Comparison of ENCODE assay signal across 8 cellular contexts in genomic region chrX:40090050-40090804, GRCh38. TPM values are rescaled to one million over a fixed set of nuclear protein-coding genes. Genes with fewer than 3 reads are reported as not detected.
DNase-seq lines count a peak whose midpoint lies in the region; ATAC-seq and TF ChIP-seq lines count a peak whose summit lies in the region.

No MANE protein-coding gene starts in this region.

- H3K27me3 ChIP-seq in A673 (replicated peaks; ENCODE audit: insufficient read depth, low read depth, low read length, poor library complexity) = no peaks in the 10 kb centered on the region
- no peaks in the 10 kb centered on the region for H3K27me3 ChIP-seq in effector memory CD4-positive, alpha-beta T cell (replicated peaks; ENCODE audit: control insufficient read depth, insufficient read depth, low read length, poor library complexity, severe bottlenecking)
- H3K27me3 ChIP-seq in muscle layer of colon (ENCODE audit: control insufficient read depth in 1 of 2, insufficient read depth in 2 of 2, low read length in 2 of 2) = peaks cover 9 to 35% of the 10 kb centered on the region in 2 donors
- H3K27me3 ChIP-seq in MM.1S (replicated peaks; ENCODE audit: insufficient read depth, low read length) = no peaks in the 10 kb centered on the region

- H3K4me2 ChIP-seq in MM.1S (ENCODE audit: low read depth, low read length) = no peak overlapping the region

- H3K9me3 Mint-ChIP-seq in IgD-negative memory B cell = peaks cover 0 to 1% (median 0%) of the 10 kb centered on the region in 3 donors

- no peak overlapping the region for H3K9ac ChIP-seq in muscle layer of colon (ENCODE audit: low read length)
- no peak overlapping the region for H3K9ac ChIP-seq in MM.1S (ENCODE audit: low read length)

- H3K4me1 ChIP-seq in A673 (ENCODE audit: insufficient read depth, low read length, poor library complexity, severe bottlenecking) = peaks cover 54% of the 10 kb centered on the region
- H3K4me1 ChIP-seq in effector memory CD4-positive, alpha-beta T cell (ENCODE audit: control insufficient read depth, insufficient read depth, low read length, poor library complexity, severe bottlenecking) = peaks cover 32% of the 10 kb centered on the region
- H3K4me1 ChIP-seq in muscle layer of colon (ENCODE audit: insufficient read depth, low read length) = peaks cover 46% of the 10 kb centered on the region
- H3K4me1 ChIP-seq in MM.1S (ENCODE audit: low read length) = no peaks in the 10 kb centered on the region

- POLR2A ChIA-PET in A673 (lab: Charles Lee; ENCODE audit: low non-redundant PET) = interaction anchor here (1.0 kb wide), 1 partner anchor 79 kb away, joined by 5 read pairs; no protein-coding TSS in a partner anchor

- H3K9me2 ChIP-seq in MM.1S (replicated peaks; ENCODE audit: insufficient read depth, low read length) = no peaks in the 10 kb centered on the region

- no peak overlapping the region for H3K27ac Mint-ChIP-seq in IgD-negative memory B cell

- no peak overlapping the region for H3K27ac ChIP-seq in A673 (ENCODE audit: low read depth, low read length, poor library complexity, severe bottlenecking)
- H3K27ac ChIP-seq in effector memory CD4-positive, alpha-beta T cell (ENCODE audit: insufficient read depth, low read length, poor library complexity, severe bottlenecking) = no peak overlapping the region
- H3K27ac ChIP-seq in muscle layer of colon (ENCODE audit: low read depth, low read length) = peak overlapping the region; percentile 25
- H3K27ac ChIP-seq in MM.1S (ENCODE audit: low read length) = no peak overlapping the region

- H4K20me1 ChIP-seq in MM.1S (ENCODE audit: insufficient read depth, low read length) = peaks cover 82% of the 10 kb centered on the region

- DNase-seq in A673 (ENCODE audit: low spot score) = no peak
- no peak for DNase-seq in effector memory CD4-positive, alpha-beta T cell
- no peak for DNase-seq in NCI-H146 (lab: John Stamatoyannopoulos, UW)
- DNase-seq in MM.1S = no peak

- H3K36me3 Mint-ChIP-seq in IgD-negative memory B cell = peaks cover 3% of the 10 kb centered on the region

- no peaks in the 10 kb centered on the region for H3K9me3 ChIP-seq in A673 (ENCODE audit: low read depth, low read length, poor library complexity, severe bottlenecking)
- H3K9me3 ChIP-seq in effector memory CD4-positive, alpha-beta T cell (ENCODE audit: control insufficient read depth, low read length) = no peaks in the 10 kb centered on the region
- no peaks in the 10 kb centered on the region for H3K9me3 ChIP-seq in muscle layer of colon (ENCODE audit: low read length)
- no peaks in the 10 kb centered on the region for H3K9me3 ChIP-seq in MM.1S (replicated peaks; ENCODE audit: insufficient read depth, low read length)

- H3K4me1 Mint-ChIP-seq in IgD-negative memory B cell = peaks cover 24 to 42% (median 39%) of the 10 kb centered on the region in 3 donors

- CTCF ChIA-PET in A673 (lab: Charles Lee) = no interaction called here

- no peak for ATAC-seq in GM19397 (IDR thresholded peaks at IDR 0.05; ENCODE audit: unreplicated experiment)
- no peak for ATAC-seq in GM21529 (IDR thresholded peaks at IDR 0.05; ENCODE audit: unreplicated experiment)

- no TSS peak for BruUV-seq in A673 (replicated peaks; lab: Mats Ljungman, UMichigan)

- H3K36me3 ChIP-seq in A673 (ENCODE audit: insufficient read depth, low read length, poor library complexity, severe bottlenecking) = no peaks in the 10 kb centered on the region
- no peaks in the 10 kb centered on the region for H3K36me3 ChIP-seq in effector memory CD4-positive, alpha-beta T cell (ENCODE audit: control insufficient read depth, insufficient read depth, low read length)
- H3K36me3 ChIP-seq in muscle layer of colon (ENCODE audit: insufficient read depth, low read length) = no peaks in the 10 kb centered on the region
- no peaks in the 10 kb centered on the region for H3K36me3 ChIP-seq in MM.1S (replicated peaks; ENCODE audit: insufficient read depth, low read length)

- no peaks in the 10 kb centered on the region for H3F3A ChIP-seq in MM.1S (ENCODE audit: insufficient read depth, low read length)

- H3K4me3 ChIP-seq in A673 (ENCODE audit: low read depth, low read length, poor library complexity, severe bottlenecking) = peak overlapping the region; percentile 17
- H3K4me3 ChIP-seq in effector memory CD4-positive, alpha-beta T cell (ENCODE audit: insufficient read depth, low read depth, low read length, poor library complexity, severe bottlenecking) = peak overlapping the region; percentile 39
- H3K4me3 ChIP-seq in muscle layer of colon (ENCODE audit: low read depth in 1 of 2, low read length in 2 of 2) = peak overlapping the region in 1 of 2 donors; percentile 43
- no peak overlapping the region for H3K4me3 ChIP-seq in MM.1S (ENCODE audit: low read length)

- TF ChIP-seq CTCF in A673 (conservative IDR thresholded peaks at IDR 0.05; ENCODE audit: low read depth, low read length) (no peak), MM.1S (IDR thresholded peaks at IDR 0.05; ENCODE audit: low read length) (no peak)

- peaks cover 100% of the 10 kb centered on the region for H3K79me2 ChIP-seq in MM.1S (ENCODE audit: low read length)

- peaks cover 26% of the 10 kb centered on the region for H3K27me3 Mint-ChIP-seq in IgD-negative memory B cell

- intact Hi-C loops in A673 (cut with micrococcal nuclease; ENCODE audit: unreplicated experiment) = loop anchor here (5.0 kb wide), 1 partner anchor 78 kb away; no protein-coding TSS in a partner anchor

- peak overlapping the region; percentile 66 to 94 (median 88) for H3K4me3 Mint-ChIP-seq in IgD-negative memory B cell

- no peak overlapping the region for H2AFZ ChIP-seq in MM.1S (ENCODE audit: low read length)

RNA-seq across cellular contexts. Expression of gene BCOR, which starts 7.5 kb away (rescaled TPM):
- total RNA-seq in A673 (2021) = 58.8 and 59.0 TPM in 2 replicates
- polyA plus RNA-seq in IgD-negative memory B cell = 10.2 TPM
